In genomic region chr12:15555466-15555865, GRCh38 we compare ENCODE assay signal across 22 cellular contexts.
"Had no signal": no experiment of that assay in that cellular context is flagged by ENCODE, and none has a peak within 500 bp of the region (broad histone marks: within the 10 kb centered on the region; RNA-seq: fewer than 3 reads in every experiment).

No MANE protein-coding gene starts in this region.

- H3K4me1 ChIP-seq: heart right ventricle, lower lobe of right lung, testis, vagina had no signal

- H3K27me3 ChIP-seq: heart right ventricle, testis, vagina had no signal

- ATAC-seq: heart right ventricle; lower lobe of right lung; mucosa of descending colon; sciatic nerve; stimulated activated naive B cell treated with anti-CD40 and anti-IgM and Interleukin-4, amounts not matched to agents 10 μg/mL and 1 μg/mL and 100 μg/mL, for 72 hours had no signal

- H3K4me3 ChIP-seq: heart right ventricle, lower lobe of right lung, mucosa of descending colon, testis, vagina had no signal

- H3K9me3 ChIP-seq: heart right ventricle, lower lobe of right lung, mucosa of descending colon, testis, vagina had no signal

- H3K27ac ChIP-seq: heart right ventricle, lower lobe of right lung, vagina, WERI-Rb-1 had no signal

- H3K36me3 ChIP-seq: heart right ventricle, lower lobe of right lung, vagina, WERI-Rb-1 had no signal

- DNase-seq: activated CD4-positive, alpha-beta T cell treated with anti-CD3 and anti-CD28 coated beads for 1 hour; activated gamma-delta T cell treated with Interleukin-2 at 50 U/mL for 16 hours; activated T-cell treated with anti-CD3 and anti-CD28 coated beads, Interleukin-2, amount 50 U/mL, for 1 hour; cerebellar nuclear complex; effector CD4-positive, alpha-beta T cell; erythroblast; foreskin fibroblast; heart right ventricle; kidney; lower lobe of right lung; mesendoderm; mucosa of descending colon; naive B cell; nucleus accumbens; posterior cingulate gyrus; stimulated activated CD4-positive, alpha-beta T cell treated with anti-CD3 and anti-CD28 coated beads, Interleukin-2, amount 100 ng/mL, for 48 hours; stimulated activated CD8-positive, alpha-beta memory T cell treated with anti-CD3 and anti-CD28 coated beads, Interleukin-4, amount 100 ng/mL, for 48 hours; stimulated activated naive B cell treated with anti-CD40 and anti-IgM and Interleukin-4, amounts not matched to agents 10 μg/mL and 1 μg/mL and 100 μg/mL, for 72 hours; testis; WERI-Rb-1 had no signal
